Comparison of ENCODE assay signal across 8 cellular contexts in genomic region chr19:4139614-4140236, GRCh38. TPM values are rescaled to one million over a fixed set of nuclear protein-coding genes. Genes with fewer than 3 reads are reported as not detected.
DNase-seq lines count a peak whose midpoint lies in the region; ATAC-seq, FAIRE-seq and TF ChIP-seq lines count a peak whose summit lies in the region.

No MANE protein-coding gene starts in this region.

- TF ChIP-seq EP300 in Ishikawa (IDR thresholded peaks at IDR 0.05; ENCODE audit: borderline replicate concordance) = no peak

- no peaks in the 10 kb centered on the region for H3K27me3 ChIP-seq in upper lobe of right lung

- intact Hi-C loops in head of caudate nucleus (cut with DNase I) = no loop called here
- intact Hi-C loops in posterior vena cava (cut with DNase I) = loop anchor here in 1 of 2 donors (5.0 kb wide), 1 partner anchor 63 kb away; no protein-coding TSS in a partner anchor
- intact Hi-C loops in upper lobe of right lung (cut with DNase I) = no loop called here

- H3K27ac ChIP-seq in upper lobe of right lung = no peak overlapping the region

- no peaks in the 10 kb centered on the region for H3K9me3 ChIP-seq in upper lobe of right lung

- no peak for FAIRE-seq in D721Med (lab: Jason Lieb, UNC)

- H3K4me3 ChIP-seq in upper lobe of right lung = no peak overlapping the region

- TF ChIP-seq CTCF in D721Med (IDR thresholded peaks at IDR 0.05; ENCODE audit: insufficient read depth, missing control alignments) = peak; percentile 78
- peak; percentile 80 for TF ChIP-seq CTCF in upper lobe of right lung (IDR thresholded peaks at IDR 0.05)

- ATAC-seq in upper lobe of right lung (peak; percentile 99), GM21737 (IDR thresholded peaks at IDR 0.05; ENCODE audit: unreplicated experiment) (no peak)

- no peaks in the 10 kb centered on the region for H3K4me1 ChIP-seq in upper lobe of right lung

- H3K36me3 ChIP-seq in upper lobe of right lung = no peaks in the 10 kb centered on the region

- peak; percentile 67 for TF ChIP-seq RAD21 in Ishikawa (IDR thresholded peaks at IDR 0.05; ENCODE audit: low read depth)

- DNase-seq in D721Med (ENCODE audit: insufficient read length, low spot score) = peak; percentile 69
- DNase-seq in SK-N-DZ (ENCODE audit: low spot score) = peak; percentile 66
- peak; percentile 37 for DNase-seq in activated gamma-delta T cell (lab: John Stamatoyannopoulos, UW)
- DNase-seq in head of caudate nucleus = peak; percentile 33 to 92 (median 77)
- DNase-seq in posterior vena cava (ENCODE audit: low spot score) = peak; percentile 93
- DNase-seq in upper lobe of right lung = peak; percentile 92

TF ChIP-seq in Ishikawa, 13 proteins besides CTCF, POLR2A, EP300 and RAD21:
- TF ChIP-seq TAF1 (IDR thresholded peaks at IDR 0.05; ENCODE audit: low read depth) = no peak
- no peak for TF ChIP-seq REST (IDR thresholded peaks at IDR 0.05; ENCODE audit: low read depth)
- no peak for TF ChIP-seq TCF12 (IDR thresholded peaks at IDR 0.05; ENCODE audit: low read depth)
- TF ChIP-seq FOXM1 (IDR thresholded peaks at IDR 0.05; ENCODE audit: borderline replicate concordance, low read depth) = no peak
- TF ChIP-seq CEBPB (IDR thresholded peaks at IDR 0.05) = no peak
- TF ChIP-seq USF1 (IDR thresholded peaks at IDR 0.05) = no peak

RNA-seq across cellular contexts. Expression of gene CREB3L3, which starts 13.7 kb away (rescaled TPM):
- not detected in 2 replicates for polyA plus RNA-seq in SK-N-DZ (2014; cell fraction: cytosol; rRNA removed)
- 0.15 and 0.51 TPM in 2 replicates for polyA plus RNA-seq in SK-N-DZ (2014; cell fraction: nucleus; rRNA removed)
- total RNA-seq in posterior vena cava (not detected), upper lobe of right lung (not detected)

RNA-seq across cellular contexts. Expression of gene MAP2K2, which starts 15.8 kb away (rescaled TPM):
- polyA plus RNA-seq in SK-N-DZ (2014; cell fraction: cytosol; rRNA removed) = 125 and 130 TPM in 2 replicates
- polyA plus RNA-seq in SK-N-DZ (2014; cell fraction: nucleus; rRNA removed) = 70.3 and 81.0 TPM in 2 replicates
- 10 to 100 TPM; 82.8 to 88.4 TPM for total RNA-seq in posterior vena cava
- 110 TPM for total RNA-seq in upper lobe of right lung

RNA-seq across cellular contexts. Expression of gene SIRT6, which starts 42.6 kb away (rescaled TPM):
- polyA plus RNA-seq in SK-N-DZ (2014; cell fraction: cytosol; rRNA removed) = 35.9 and 36.3 TPM in 2 replicates
- 67.7 and 80.5 TPM in 2 replicates for polyA plus RNA-seq in SK-N-DZ (2014; cell fraction: nucleus; rRNA removed)
- total RNA-seq in posterior vena cava (10 to 100 TPM; 16.4 to 18.4 TPM), upper lobe of right lung (20.3 TPM)

RNA-seq across cellular contexts. Expression of gene ANKRD24, which starts 42.8 kb away (rescaled TPM):
- 1.00 and 1.1 TPM in 2 replicates for polyA plus RNA-seq in SK-N-DZ (2014; cell fraction: cytosol; rRNA removed)
- 1.9 and 2.9 TPM in 2 replicates for polyA plus RNA-seq in SK-N-DZ (2014; cell fraction: nucleus; rRNA removed)
- total RNA-seq in posterior vena cava (under 1 TPM; 0.69 to 1.00 TPM), upper lobe of right lung (2.3 TPM)

Comparison
In these comparisons a context has a peak if more than half of its experiments do, and no peak if none do; other contexts are left out.
1. DNase-seq: peak in every context shown above with its lines; median percentile 93 in posterior vena cava; 92 in upper lobe of right lung; 77 in head of caudate nucleus; 69 in D721Med; 66 in SK-N-DZ; 37 in activated gamma-delta T cell.